22 cellular contexts compared by ENCODE assay signal in genomic region chr4:145756244-145756643, GRCh38.
"Had no signal": no experiment of that assay in that cellular context is flagged by ENCODE, and none has a peak within 500 bp of the region (broad histone marks: within the 10 kb centered on the region; RNA-seq: fewer than 3 reads in every experiment).

No MANE protein-coding gene starts in this region.

- H3K27ac Mint-ChIP-seq: activated B cell treated with CpG ODN at 0.5 μM for 24 hours; progenitor cell of endocrine pancreas; stimulated activated memory B cell treated with anti-CD40 and anti-IgM and Interleukin-4, amounts not matched to agents 10 μg/mL and 1 μg/mL and 100 μg/mL, for 72 hours; T-helper 2 cell treated with Interferon-gamma antibody and Interleukin-4, amounts not matched to agents 5 μg/mL and 100 μg/mL, for 36 hours had no signal

- H3K4me1 ChIP-seq: ascending aorta, breast epithelium, gastroesophageal sphincter, left lung, tibial artery had no signal

- H3K27me3 ChIP-seq: ascending aorta, breast epithelium, gastroesophageal sphincter, heart left ventricle, left lung, tibial artery had no signal

- FAIRE-seq: kidney, TTC549, urothelium cell line had no signal

- H3K27ac ChIP-seq: ascending aorta, breast epithelium, coronary artery, gastroesophageal sphincter, heart left ventricle, left lung, SK-N-MC, tibial artery had no signal

- DNase-seq: activated B cell treated with CpG ODN at 0.5 μM for 24 hours; activated CD4-positive, alpha-beta T cell treated with anti-CD3 and anti-CD28 coated beads, Interleukin-2, amount 50 U/mL, for 4 hours; activated naive CD4-positive, alpha-beta T cell; heart left ventricle; kidney; left lung; midbrain; right cardiac atrium; SHP77; stimulated activated CD4-positive, alpha-beta T cell treated with anti-CD3 and anti-CD28 coated beads, Interleukin-2, amount 100 ng/mL, for 48 hours; tibial artery had no signal

- H3K27me3 Mint-ChIP-seq: progenitor cell of endocrine pancreas had no signal

- H3K9me3 Mint-ChIP-seq: activated B cell treated with CpG ODN at 0.5 μM for 24 hours; neural crest cell; T-helper 2 cell treated with Interferon-gamma antibody and Interleukin-4, amounts not matched to agents 5 μg/mL and 100 μg/mL, for 36 hours had no signal

- H3K9me3 ChIP-seq: ascending aorta, breast epithelium, gastroesophageal sphincter, heart left ventricle, left lung, tibial artery had no signal

- H3K4me3 Mint-ChIP-seq: activated B cell treated with CpG ODN at 0.5 μM for 24 hours; neural crest cell; stimulated activated memory B cell treated with anti-CD40 and anti-IgM and Interleukin-4, amounts not matched to agents 10 μg/mL and 1 μg/mL and 100 μg/mL, for 72 hours; T-helper 2 cell treated with Interferon-gamma antibody and Interleukin-4, amounts not matched to agents 5 μg/mL and 100 μg/mL, for 36 hours had no signal

- H3K4me3 ChIP-seq: ascending aorta, breast epithelium, coronary artery, gastroesophageal sphincter, heart left ventricle, left lung, SK-N-MC, tibial artery had no signal

- H3K4me1 Mint-ChIP-seq: activated B cell treated with CpG ODN at 0.5 μM for 24 hours; stimulated activated memory B cell treated with anti-CD40 and anti-IgM and Interleukin-4, amounts not matched to agents 10 μg/mL and 1 μg/mL and 100 μg/mL, for 72 hours had no signal

- ATAC-seq: gastroesophageal sphincter; heart left ventricle; left lung; stimulated activated memory B cell treated with anti-CD40 and anti-IgM and Interleukin-4, amounts not matched to agents 10 μg/mL and 1 μg/mL and 100 μg/mL, for 72 hours had no signal
